Comparison of ENCODE assay signal across 8 cellular contexts in genomic region chr11:35082322-35083180, GRCh38. TPM values are rescaled to one million over a fixed set of nuclear protein-coding genes. Genes with fewer than 3 reads are reported as not detected.
DNase-seq lines count a peak whose midpoint lies in the region; ATAC-seq, FAIRE-seq and TF ChIP-seq lines count a peak whose summit lies in the region.

No MANE protein-coding gene starts in this region.

- no peaks in the 10 kb centered on the region for H3K36me3 Mint-ChIP-seq in activated CD4-positive, alpha-beta memory T cell treated with anti-CD3 and anti-CD28 coated beads for 36 hours
- peaks cover 30% of the 10 kb centered on the region for H3K36me3 Mint-ChIP-seq in effector memory CD8-positive, alpha-beta T cell (ENCODE audit: insufficient read depth)

- peak overlapping the region; percentile 62 for H3K4me3 Mint-ChIP-seq in activated CD4-positive, alpha-beta memory T cell treated with anti-CD3 and anti-CD28 coated beads for 36 hours
- H3K4me3 Mint-ChIP-seq in effector memory CD8-positive, alpha-beta T cell = peak overlapping the region; percentile 79 to 84
- peak overlapping the region; percentile 77 to 82 for H3K4me3 Mint-ChIP-seq in stimulated activated naive CD8-positive, alpha-beta T cell treated with anti-CD3 and anti-CD28 coated beads, Interleukin-15, amount 100 ng/mL, for 72 hours

- H3K27ac Mint-ChIP-seq in activated CD4-positive, alpha-beta memory T cell treated with anti-CD3 and anti-CD28 coated beads for 36 hours = peak overlapping the region; percentile 81
- peak overlapping the region; percentile 97 to 100 for H3K27ac Mint-ChIP-seq in effector memory CD8-positive, alpha-beta T cell
- H3K27ac Mint-ChIP-seq in stimulated activated naive CD8-positive, alpha-beta T cell treated with anti-CD3 and anti-CD28 coated beads, Interleukin-15, amount 100 ng/mL, for 72 hours = peak overlapping the region; percentile 96 to 97

- no peak for FAIRE-seq in H54 (lab: Jason Lieb, UNC)

- peak; percentile 76 for ATAC-seq in effector memory CD8-positive, alpha-beta T cell (replicated peaks)
- ATAC-seq in stimulated activated naive CD8-positive, alpha-beta T cell treated with anti-CD3 and anti-CD28 coated beads, Interleukin-15, amount 100 ng/mL, for 72 hours = peak; percentile 83

- TF ChIP-seq CTCF in GM10248 (IDR thresholded peaks at IDR 0.05; ENCODE audit: control extremely low read depth, extremely low read depth, low read depth, missing control alignments) = no peak

- H3K4me1 Mint-ChIP-seq in activated CD4-positive, alpha-beta memory T cell treated with anti-CD3 and anti-CD28 coated beads for 36 hours (ENCODE audit: low read depth) = peaks cover 93% of the 10 kb centered on the region
- H3K4me1 Mint-ChIP-seq in effector memory CD8-positive, alpha-beta T cell (ENCODE audit: low read depth in 2 of 2) = peaks cover 65 to 74% of the 10 kb centered on the region in 2 donors
- H3K4me1 Mint-ChIP-seq in stimulated activated naive CD8-positive, alpha-beta T cell treated with anti-CD3 and anti-CD28 coated beads, Interleukin-15, amount 100 ng/mL, for 72 hours = peaks cover 96% of the 10 kb centered on the region

- intact Hi-C loops in activated CD4-positive, alpha-beta memory T cell treated with anti-CD3 and anti-CD28 coated beads for 36 hours (cut with micrococcal nuclease) = loop anchor here (1.0 to 5.0 kb wide), 7 partner anchors 16 to 155 kb away; no protein-coding TSS in a partner anchor

- peak; percentile 85 for DNase-seq in GM10248 (ENCODE audit: extremely low spot score)
- peak; percentile 86 for DNase-seq in H54 (ENCODE audit: insufficient read length, low spot score)
- peak; percentile 98 for DNase-seq in Kasumi-1 (lab: John Stamatoyannopoulos, UW)
- DNase-seq in activated CD4-positive, alpha-beta memory T cell treated with anti-CD3 and anti-CD28 coated beads for 36 hours = peak; percentile 90
- peak; percentile 84 to 88 (median 85) for DNase-seq in effector memory CD8-positive, alpha-beta T cell
- peak; percentile 94 for DNase-seq in myocyte (ENCODE audit: low read depth)
- peak; percentile 81 to 85 for DNase-seq in stimulated activated naive CD8-positive, alpha-beta T cell treated with anti-CD3 and anti-CD28 coated beads, Interleukin-15, amount 100 ng/mL, for 72 hours
- DNase-seq in cerebellum (ENCODE audit: low spot score) = no peak

- TF ChIP-seq POLR2A in H54 (IDR thresholded peaks at IDR 0.05; ENCODE audit: low read depth, low read length) = peak; percentile 67; the same call in 1 of the 2 replicates

- no peaks in the 10 kb centered on the region for H3K27me3 Mint-ChIP-seq in activated CD4-positive, alpha-beta memory T cell treated with anti-CD3 and anti-CD28 coated beads for 36 hours
- H3K27me3 Mint-ChIP-seq in effector memory CD8-positive, alpha-beta T cell = no peaks in the 10 kb centered on the region
- H3K27me3 Mint-ChIP-seq in stimulated activated naive CD8-positive, alpha-beta T cell treated with anti-CD3 and anti-CD28 coated beads, Interleukin-15, amount 100 ng/mL, for 72 hours = no peaks in the 10 kb centered on the region

- CTCF ChIA-PET in GM10248 (lab: Yijun Ruan, JAX) = interaction anchor here (0.8 to 1.7 kb wide), 2 partner anchors 41 to 156 kb away, joined by 3 to 4 read pairs; no protein-coding TSS in a partner anchor
- CTCF ChIA-PET in activated CD4-positive, alpha-beta memory T cell treated with anti-CD3 and anti-CD28 coated beads for 36 hours (lab: Charles Lee) = interaction anchor here (1.2 to 1.9 kb wide), 2 partner anchors 59 to 60 kb away, joined by 3 to 6 read pairs; no protein-coding TSS in a partner anchor

- H3K9me3 Mint-ChIP-seq in activated CD4-positive, alpha-beta memory T cell treated with anti-CD3 and anti-CD28 coated beads for 36 hours = no peaks in the 10 kb centered on the region
- no peaks in the 10 kb centered on the region for H3K9me3 Mint-ChIP-seq in effector memory CD8-positive, alpha-beta T cell
- H3K9me3 Mint-ChIP-seq in stimulated activated naive CD8-positive, alpha-beta T cell treated with anti-CD3 and anti-CD28 coated beads, Interleukin-15, amount 100 ng/mL, for 72 hours = no peaks in the 10 kb centered on the region

- POLR2A ChIA-PET in GM10248 (lab: Yijun Ruan, JAX) = no interaction called here
- POLR2A ChIA-PET in activated CD4-positive, alpha-beta memory T cell treated with anti-CD3 and anti-CD28 coated beads for 36 hours (lab: Charles Lee) = interaction anchor here (0.6 to 1.7 kb wide), 7 partner anchors 42 to 81 kb away, joined by 3 to 4 read pairs (median 4); partner anchors contain the start of gene CD44

RNA-seq across cellular contexts. Expression of gene CD44, which starts 56.4 kb away (rescaled TPM):
- total RNA-seq in activated CD4-positive, alpha-beta memory T cell treated with anti-CD3 and anti-CD28 coated beads for 36 hours = 100 to 1,000 TPM; 440 to 442 TPM
- total RNA-seq in myocyte (62.9 and 95.4 TPM in 2 replicates), cerebellum (6.0 TPM)
- polyA plus RNA-seq in myocyte (2012) = 96.3 TPM
